In genomic region chr6:32860674-32861073, GRCh38 we compare ENCODE assay signal across 14 cellular contexts. TPM values are rescaled to one million over a fixed set of nuclear protein-coding genes. Genes with fewer than 3 reads are reported as not detected.
DNase-seq lines count a peak whose midpoint lies in the region; ATAC-seq lines count a peak whose summit lies in the region.
"Had no signal": no experiment of that assay in that cellular context is flagged by ENCODE, and none has a peak within 500 bp of the region (broad histone marks: within the 10 kb centered on the region; RNA-seq: fewer than 3 reads in every experiment).

No MANE protein-coding gene starts in this region.

- H3K4me1 ChIP-seq in iPS-18a (ENCODE audit: control insufficient read depth, low read depth, low read length) (peaks cover 7% of the 10 kb centered on the region), HAP-1 (no peaks in the 10 kb centered on the region)
- H3K4me1 ChIP-seq: psoas muscle had no signal

- no peak overlapping the region for H3K27ac ChIP-seq in iPS-18a (ENCODE audit: low read length)
- H3K27ac ChIP-seq: psoas muscle had no signal

- H3K36me3 Mint-ChIP-seq in stimulated activated naive CD8-positive, alpha-beta T cell treated with anti-CD3 and anti-CD28 coated beads, Interleukin-15, Interleukin-2, amounts not matched to agents 100 ng/mL and 50 ng/mL, for 24 hours (ENCODE audit: low read depth): peaks cover 67% of the 10 kb centered on the region
- peaks cover 54% of the 10 kb centered on the region for H3K36me3 Mint-ChIP-seq in activated CD4-positive, alpha-beta memory T cell treated with anti-CD3 and anti-CD28 coated beads for 36 hours

- H3K4me3 Mint-ChIP-seq in stimulated activated naive CD8-positive, alpha-beta T cell treated with anti-CD3 and anti-CD28 coated beads, Interleukin-15, Interleukin-2, amounts not matched to agents 100 ng/mL and 50 ng/mL, for 24 hours: no peak overlapping the region
- no peak overlapping the region for H3K4me3 Mint-ChIP-seq in activated CD4-positive, alpha-beta memory T cell treated with anti-CD3 and anti-CD28 coated beads for 36 hours

- peak overlapping the region; percentile 43 for H3K9ac ChIP-seq in iPS-18a (ENCODE audit: low read length)

- H3K27me3 ChIP-seq in iPS-18a (ENCODE audit: control insufficient read depth, insufficient read depth, low read length): peaks cover 15% of the 10 kb centered on the region
- peaks cover 13% of the 10 kb centered on the region for H3K27me3 ChIP-seq in HAP-1 (ENCODE audit: low read depth)

- H3K27ac Mint-ChIP-seq in stimulated activated naive CD8-positive, alpha-beta T cell treated with anti-CD3 and anti-CD28 coated beads, Interleukin-15, Interleukin-2, amounts not matched to agents 100 ng/mL and 50 ng/mL, for 24 hours: peak overlapping the region; percentile 69
- H3K27ac Mint-ChIP-seq in activated CD4-positive, alpha-beta memory T cell treated with anti-CD3 and anti-CD28 coated beads for 36 hours: peak overlapping the region; percentile 55

- no peaks in the 10 kb centered on the region for H3K36me3 ChIP-seq in iPS-18a (ENCODE audit: control insufficient read depth, low read depth, low read length)
- H3K36me3 ChIP-seq in HAP-1 (replicated peaks): no peaks in the 10 kb centered on the region

- H3K9me3 Mint-ChIP-seq in stimulated activated naive CD8-positive, alpha-beta T cell treated with anti-CD3 and anti-CD28 coated beads, Interleukin-15, Interleukin-2, amounts not matched to agents 100 ng/mL and 50 ng/mL, for 24 hours: no peaks in the 10 kb centered on the region
- H3K9me3 Mint-ChIP-seq in activated CD4-positive, alpha-beta memory T cell treated with anti-CD3 and anti-CD28 coated beads for 36 hours: no peaks in the 10 kb centered on the region

- POLR2A ChIA-PET in activated CD4-positive, alpha-beta memory T cell treated with anti-CD3 and anti-CD28 coated beads for 36 hours (lab: Charles Lee): interaction anchor here (0.8 kb wide), 1 partner anchor 16 kb away, joined by 3 read pairs; no protein-coding TSS in a partner anchor

- no peak for DNase-seq in stimulated activated naive CD8-positive, alpha-beta T cell treated with anti-CD3 and anti-CD28 coated beads, Interleukin-15, Interleukin-2, amounts not matched to agents 100 U/mL and 50 U/mL, for 24 hours
- DNase-seq in activated CD4-positive, alpha-beta memory T cell treated with anti-CD3 and anti-CD28 coated beads for 36 hours: no peak
- DNase-seq in HAP-1 (ENCODE audit: low spot score in 2 of 2): no peak
- DNase-seq in activated CD4-positive, CD25-positive, alpha-beta regulatory T cell (lab: John Stamatoyannopoulos, UW): no peak
- no peak for DNase-seq in NCI-H748 treated with DMSO at 0.1 percent for 48 hours (lab: John Stamatoyannopoulos, UW)
- DNase-seq: activated CD4-positive, alpha-beta T cell treated with anti-CD3 and anti-CD28 coated beads for 48 hours; caudate nucleus; DMS153; kidney glomerular epithelial cell; OCI-M1; psoas muscle had no signal

- H3K27me3 Mint-ChIP-seq in stimulated activated naive CD8-positive, alpha-beta T cell treated with anti-CD3 and anti-CD28 coated beads, Interleukin-15, Interleukin-2, amounts not matched to agents 100 ng/mL and 50 ng/mL, for 24 hours: no peaks in the 10 kb centered on the region
- H3K27me3 Mint-ChIP-seq in activated CD4-positive, alpha-beta memory T cell treated with anti-CD3 and anti-CD28 coated beads for 36 hours: no peaks in the 10 kb centered on the region

- H3K9me3 ChIP-seq in iPS-18a (ENCODE audit: control insufficient read depth, low read depth, low read length): no peaks in the 10 kb centered on the region
- H3K9me3 ChIP-seq in HAP-1: no peaks in the 10 kb centered on the region
- H3K9me3 ChIP-seq: psoas muscle had no signal

- H3K4me3 ChIP-seq in iPS-18a (ENCODE audit: low read length): no peak overlapping the region
- H3K4me3 ChIP-seq in HAP-1: no peak overlapping the region
- H3K4me3 ChIP-seq: psoas muscle had no signal

- in situ Hi-C loops in HAP-1 (cut with MboI; ENCODE audit: low sequenced_read_pairs): no loop called here

- H3K4me1 Mint-ChIP-seq in stimulated activated naive CD8-positive, alpha-beta T cell treated with anti-CD3 and anti-CD28 coated beads, Interleukin-15, Interleukin-2, amounts not matched to agents 100 ng/mL and 50 ng/mL, for 24 hours (ENCODE audit: low read depth): peaks cover 61% of the 10 kb centered on the region
- peaks cover 54% of the 10 kb centered on the region for H3K4me1 Mint-ChIP-seq in activated CD4-positive, alpha-beta memory T cell treated with anti-CD3 and anti-CD28 coated beads for 36 hours (ENCODE audit: low read depth)

- intact Hi-C loops in activated CD4-positive, alpha-beta memory T cell treated with anti-CD3 and anti-CD28 coated beads for 36 hours (cut with micrococcal nuclease): no loop called here

- no peak for ATAC-seq in stimulated activated naive CD8-positive, alpha-beta T cell treated with anti-CD3 and anti-CD28 coated beads, Interleukin-15, Interleukin-2, amounts not matched to agents 100 U/mL and 50 U/mL, for 24 hours
- ATAC-seq in GM21390 (IDR thresholded peaks at IDR 0.05; ENCODE audit: unreplicated experiment): no peak

- CTCF ChIA-PET in activated CD4-positive, alpha-beta memory T cell treated with anti-CD3 and anti-CD28 coated beads for 36 hours (lab: Charles Lee): interaction anchor here (0.9 to 19.8 kb wide), 4 partner anchors 8 to 124 kb away, joined by 3 to 917 read pairs (median 28); partner anchors contain the start of genes PSMB8 and TAP2

RNA-seq across cellular contexts. Expression of gene PSMB9, which starts 6.7 kb away (rescaled TPM):
- 100 to 1,000 TPM; 296 to 302 TPM for total RNA-seq in activated CD4-positive, alpha-beta memory T cell treated with anti-CD3 and anti-CD28 coated beads for 36 hours

RNA-seq across cellular contexts. Expression of gene TAP1, which starts 7.2 kb away (rescaled TPM):
- total RNA-seq in activated CD4-positive, alpha-beta memory T cell treated with anti-CD3 and anti-CD28 coated beads for 36 hours: 100 to 1,000 TPM; 245 to 258 TPM

RNA-seq across cellular contexts. Expression of gene PSMB8, which starts 16.8 kb away (rescaled TPM):
- total RNA-seq in activated CD4-positive, alpha-beta memory T cell treated with anti-CD3 and anti-CD28 coated beads for 36 hours: 100 to 1,000 TPM; 350 to 370 TPM

RNA-seq across cellular contexts. Expression of gene TAP2, which starts 22.1 kb away (rescaled TPM):
- 100 to 1,000 TPM; 134 to 143 TPM for total RNA-seq in activated CD4-positive, alpha-beta memory T cell treated with anti-CD3 and anti-CD28 coated beads for 36 hours

RNA-seq across cellular contexts. Expression of gene HLA-DOB, which starts 43.9 kb away (rescaled TPM):
- 1 to 10 TPM; 1.3 to 1.7 TPM for total RNA-seq in activated CD4-positive, alpha-beta memory T cell treated with anti-CD3 and anti-CD28 coated beads for 36 hours
